In genomic region chr4:18641334-18641733, GRCh38 we compare ENCODE assay signal across 3 cellular contexts.
"Had no signal": no experiment of that assay in that cellular context is flagged by ENCODE, and none has a peak within 500 bp of the region (broad histone marks: within the 10 kb centered on the region; RNA-seq: fewer than 3 reads in every experiment).

No MANE protein-coding gene starts in this region.

- DNase-seq: GDM1, GF-D8 had no signal

- ATAC-seq: GM12878 had no signal
